ENCODE assay signal across 26 cellular contexts in the genomic region with DNA sequence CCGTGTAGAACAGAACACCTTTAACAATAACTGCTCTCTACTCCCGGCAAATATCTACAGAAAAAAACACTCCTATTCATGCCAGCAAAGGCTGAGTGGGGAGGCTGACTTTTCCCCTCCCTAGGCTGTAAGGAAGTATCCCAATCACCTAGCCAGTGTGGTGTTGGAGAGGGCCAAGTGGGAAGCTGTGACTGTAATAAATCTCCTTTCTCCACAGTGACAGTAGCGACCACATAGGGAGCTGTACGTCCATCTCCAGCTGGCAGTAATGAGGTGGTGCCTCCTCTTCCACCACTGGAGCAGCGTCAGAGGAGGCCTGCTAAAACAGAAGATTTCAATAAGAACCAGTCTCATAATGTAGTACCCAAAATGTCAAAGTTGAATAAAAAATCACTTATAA. TPM values are rescaled to one million over a fixed set of nuclear protein-coding genes. Genes with fewer than 3 reads are reported as not detected.
DNase-seq lines count a peak whose midpoint lies in the region; ATAC-seq, FAIRE-seq and TF ChIP-seq lines count a peak whose summit lies in the region.
"Had no signal": no experiment of that assay in that cellular context is flagged by ENCODE, and none has a peak within 500 bp of the region (broad histone marks: within the 10 kb centered on the region; RNA-seq: fewer than 3 reads in every experiment).

No MANE protein-coding gene starts in this region.

- no peak overlapping the region for H3K4me3 ChIP-seq in A549
- H3K4me3 ChIP-seq in astrocyte (ENCODE audit: insufficient read depth, low read depth, low read length), result no peak overlapping the region
- H3K4me3 ChIP-seq: GM23248 had no signal

- H3K27ac ChIP-seq in A549 (peak overlapping the region in 1 of 2 experiments; percentile 54; a peak in 2 of 6 replicates), astrocyte (ENCODE audit: low read depth, low read length) (no peak overlapping the region)
- H3K27ac ChIP-seq: GM23248, RWPE1 had no signal

- H3K27ac Mint-ChIP-seq in astrocyte (ENCODE audit: unreplicated experiment), result no peak overlapping the region
- H3K27ac Mint-ChIP-seq: CD4-positive, alpha-beta memory T cell; HFFc6; IgD-negative memory B cell had no signal

- no peaks in the 10 kb centered on the region for H3K36me3 Mint-ChIP-seq in astrocyte (ENCODE audit: low read depth, unreplicated experiment)
- H3K36me3 Mint-ChIP-seq: CD4-positive, alpha-beta memory T cell; IgD-negative memory B cell had no signal

- no peak overlapping the region for H3K9ac ChIP-seq in astrocyte (ENCODE audit: low read length)
- H3K9ac ChIP-seq: GM23248 had no signal

- TF ChIP-seq RAD21 in A549 (conservative IDR thresholded peaks at IDR 0.05 in 1 of 2, IDR thresholded peaks at IDR 0.05 in 1 of 2), result no peak

- no peak for TF ChIP-seq EP300 in A549 (IDR thresholded peaks at IDR 0.05)

- H3K9me3 ChIP-seq in A549, result peaks cover 4% of the 10 kb centered on the region; the same call in 1 of the 3 replicates
- no peaks in the 10 kb centered on the region for H3K9me3 ChIP-seq in astrocyte (ENCODE audit: insufficient read depth, low read depth, low read length)

- H3K9me3 Mint-ChIP-seq in astrocyte (ENCODE audit: unreplicated experiment), result no peaks in the 10 kb centered on the region
- H3K9me3 Mint-ChIP-seq: HFFc6, IgD-negative memory B cell had no signal

- no peak overlapping the region for H3K4me2 ChIP-seq in A549
- H3K4me2 ChIP-seq in astrocyte (ENCODE audit: low read length), result no peak overlapping the region

- POLR2A ChIA-PET in A549 (lab: Yijun Ruan, JAX) (no interaction called here), HEK293T (lab: Yijun Ruan, JAX) (no interaction called here)

- ATAC-seq in A549, result no peak
- ATAC-seq: Panc1 had no signal

- CTCF ChIA-PET in A549 (lab: Yijun Ruan, JAX), result no interaction called here
- CTCF ChIA-PET in HEK293T (lab: Yijun Ruan, JAX), result interaction anchor here (0.6 kb wide), 1 partner anchor 185 kb away, joined by 3 read pairs; no protein-coding TSS in a partner anchor

- TF ChIP-seq CTCF in A549 (IDR thresholded peaks at IDR 0.05) (no peak), astrocyte (IDR thresholded peaks at IDR 0.05; ENCODE audit: insufficient read depth, low read depth, low read length) (no peak)

- H3K36me3 ChIP-seq in astrocyte (ENCODE audit: insufficient read depth, low read length), result no peaks in the 10 kb centered on the region

- H3K4me3 Mint-ChIP-seq in astrocyte (ENCODE audit: unreplicated experiment), result no peak overlapping the region
- H3K4me3 Mint-ChIP-seq: CD4-positive, alpha-beta memory T cell; HFFc6; IgD-negative memory B cell had no signal

- no peaks in the 10 kb centered on the region for H3K27me3 Mint-ChIP-seq in astrocyte (ENCODE audit: low read depth, unreplicated experiment)
- H3K27me3 Mint-ChIP-seq: CD4-positive, alpha-beta memory T cell had no signal

- WGBS in A549 (ENCODE audit: missing lambda C conversion rate), result 72% methylated on average over 5 of the region's 5 CpGs

- peak; percentile 70 for FAIRE-seq in A549 (lab: Jason Lieb, UNC)
- peak; percentile 26 for FAIRE-seq in astrocyte (lab: Jason Lieb, UNC)
- FAIRE-seq: A204.1 had no signal

- no peaks in the 10 kb centered on the region for H3K79me2 ChIP-seq in astrocyte (ENCODE audit: insufficient read depth, low read length)

- H3K27me3 ChIP-seq in astrocyte (ENCODE audit: insufficient read depth, low read length), result no peaks in the 10 kb centered on the region

- DNase-seq in A549 (ENCODE audit: low read depth in 1 of 2, low spot score in 1 of 2) (no peak), HEK293T (ENCODE audit: extremely low spot score) (no peak), NCI-H69 (lab: John Stamatoyannopoulos, UW) (peak; percentile 90), astrocyte (ENCODE audit: low read depth) (no peak), hepatic stellate cell (ENCODE audit: low spot score) (no peak), NCI-H1105 (lab: John Stamatoyannopoulos, UW) (no peak)
- DNase-seq in activated effector memory CD4-positive, alpha-beta T cell treated with anti-CD3 and anti-CD28 coated beads, Interleukin-2, amount 50 U/mL, for 16 hours, result no peak
- DNase-seq: C1 segment of cervical spinal cord; CD4-positive, alpha-beta memory T cell; COR-L47; DMS53; GM23248; H7; HFFc6; NCI-H1092; NCI-H2029; NCI-H2171; NCI-H446 treated with DMSO at 0.1 percent for 48 hours; NCI-H526; SIG-M5; T-helper 2 cell had no signal

- H3K4me1 Mint-ChIP-seq in astrocyte (ENCODE audit: low read depth, unreplicated experiment), result no peaks in the 10 kb centered on the region
- H3K4me1 Mint-ChIP-seq: CD4-positive, alpha-beta memory T cell; IgD-negative memory B cell had no signal

- H2AFZ ChIP-seq in astrocyte (ENCODE audit: low read depth, low read length), result no peak overlapping the region
- H2AFZ ChIP-seq: GM23248 had no signal

- no peaks in the 10 kb centered on the region for H4K20me1 ChIP-seq in astrocyte (ENCODE audit: insufficient read depth, low read length)

- no peaks in the 10 kb centered on the region for H3K4me1 ChIP-seq in A549
- no peaks in the 10 kb centered on the region for H3K4me1 ChIP-seq in astrocyte (ENCODE audit: insufficient read depth, low read length)

- TF ChIP-seq POLR2A in A549 (IDR thresholded peaks at IDR 0.05; ENCODE audit: low read length), result no peak

TF ChIP-seq in A549, 52 proteins besides CTCF, POLR2A, EP300 and RAD21:
- TF ChIP-seq ZC3H11A (IDR thresholded peaks at IDR 0.05), result no peak
- TF ChIP-seq ESRRA (IDR thresholded peaks at IDR 0.05; ENCODE audit: borderline replicate concordance, low read length), result no peak
- TF ChIP-seq GATA3 (IDR thresholded peaks at IDR 0.05; ENCODE audit: borderline replicate concordance), result no peak
- TF ChIP-seq HOXB13 (CRISPR knock-in tag; IDR thresholded peaks at IDR 0.05; ENCODE audit: low read depth), result no peak
- TF ChIP-seq MAFK (IDR thresholded peaks at IDR 0.05; ENCODE audit: partially characterized antibody), result no peak

TF ChIP-seq in HEK293T, 16 proteins besides CTCF, POLR2A, EP300 and RAD21:
- TF ChIP-seq FOXM1 (IDR thresholded peaks at IDR 0.05; ENCODE audit: borderline replicate concordance) (no peak), TARDBP (IDR thresholded peaks at IDR 0.05) (no peak)
- TF ChIP-seq, protein P1, sequence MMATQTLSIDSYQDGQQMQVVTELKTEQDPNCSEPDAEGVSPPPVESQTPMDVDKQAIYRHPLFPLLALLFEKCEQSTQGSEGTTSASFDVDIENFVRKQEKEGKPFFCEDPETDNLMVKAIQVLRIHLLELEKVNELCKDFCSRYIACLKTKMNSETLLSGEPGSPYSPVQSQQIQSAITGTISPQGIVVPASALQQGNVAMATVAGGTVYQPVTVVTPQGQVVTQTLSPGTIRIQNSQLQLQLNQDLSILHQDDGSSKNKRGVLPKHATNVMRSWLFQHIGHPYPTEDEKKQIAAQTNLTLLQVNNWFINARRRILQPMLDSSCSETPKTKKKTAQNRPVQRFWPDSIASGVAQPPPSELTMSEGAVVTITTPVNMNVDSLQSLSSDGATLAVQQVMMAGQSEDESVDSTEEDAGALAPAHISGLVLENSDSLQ (IDR thresholded peaks at IDR 0.05), result peak; percentile 83

RNA-seq across cellular contexts. Expression of a gene that starts 47.9 kb away (rescaled TPM):
- polyA plus RNA-seq in A549 (2011; rRNA removed) (2.6 and 2.9 TPM in 2 replicates), A549 (2017; fragmentation: RNase III; extraction: RNeasy Plus Mini Kit Qiagen cat#74134 plus additional on column Dnase treatment) (0.79 to 1.4 TPM (median 0.87 TPM) in 3 replicates)
- polyA plus RNA-seq in A549 (2012; cell fraction: cytosol; rRNA removed), result 2.1 and 2.4 TPM in 2 replicates
- 2.8 and 3.3 TPM in 2 replicates for polyA plus RNA-seq in A549 (2012; cell fraction: nucleus; rRNA removed)
- polyA minus RNA-seq in A549 (2011; rRNA and poly(A)+ RNA removed), result 1.7 and 2.0 TPM in 2 replicates
- total RNA-seq in astrocyte, result 0.61 and 0.70 TPM in 2 replicates
- total RNA-seq: CD4-positive, alpha-beta memory T cell; Daoy; GM23248 had no signal
- polyA plus RNA-seq: CD4-positive, alpha-beta memory T cell; GM23248; IgD-negative memory B cell had no signal
